9 cellular contexts compared by ENCODE assay signal in the genomic region with DNA sequence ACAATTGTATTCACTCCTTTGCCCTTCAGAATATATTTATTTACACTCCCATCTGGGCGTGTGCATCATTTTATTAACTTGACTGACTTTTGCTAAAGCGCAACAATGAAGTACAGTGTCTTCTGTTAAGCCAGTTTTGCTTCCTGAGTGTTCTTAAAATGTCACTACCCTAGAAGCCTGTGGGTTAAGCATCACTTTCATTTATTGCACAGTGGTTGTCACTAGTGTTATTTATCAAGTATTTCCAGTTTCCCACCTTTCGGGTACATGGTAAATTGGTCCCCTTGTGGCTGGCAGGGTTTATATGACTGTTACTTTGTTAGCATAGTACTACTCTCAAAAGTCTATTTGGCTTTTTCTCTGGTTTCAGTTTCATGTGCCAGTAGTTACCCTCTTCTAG. TPM values are rescaled to one million over a fixed set of nuclear protein-coding genes. Genes with fewer than 3 reads are reported as not detected.
DNase-seq lines count a peak whose midpoint lies in the region; ATAC-seq and TF ChIP-seq lines count a peak whose summit lies in the region.
"Had no signal": no experiment of that assay in that cellular context is flagged by ENCODE, and none has a peak within 500 bp of the region (broad histone marks: within the 10 kb centered on the region; RNA-seq: fewer than 3 reads in every experiment).

No MANE protein-coding gene starts in this region.

- H3K36me3 Mint-ChIP-seq in CD8-positive, alpha-beta memory T cell, result peaks cover 0 to 5% (median 0%) of the 10 kb centered on the region in 3 donors
- peaks cover 8% of the 10 kb centered on the region for H3K36me3 Mint-ChIP-seq in activated naive CD8-positive, alpha-beta T cell

- no peaks in the 10 kb centered on the region for H3K36me3 ChIP-seq in CD8-positive, alpha-beta memory T cell (ENCODE audit: insufficient read depth, low read length)
- H3K36me3 ChIP-seq in stomach (peaks cover 0 to 17% (median 8%) of the 10 kb centered on the region in 4 donors), psoas muscle (ENCODE audit: insufficient read depth in 1 of 2, low read depth in 1 of 2) (peaks cover 4 to 12% of the 10 kb centered on the region in 2 donors)

- ATAC-seq in GM19455 (IDR thresholded peaks at IDR 0.05; ENCODE audit: unreplicated experiment) (peak; percentile 13), HG03196 (IDR thresholded peaks at IDR 0.05; ENCODE audit: unreplicated experiment) (peak; percentile 21), psoas muscle (no peak)

- 38 to 56% (median 47%) methylated on average over 3 of the region's 3 CpGs for WGBS in stomach, 5 donors
- 66 to 68% (median 67%) methylated on average over 3 of the region's 3 CpGs for WGBS in psoas muscle, 3 donors

- H3K27me3 Mint-ChIP-seq in CD8-positive, alpha-beta memory T cell, result peaks cover 0 to 5% of the 10 kb centered on the region in 2 donors
- H3K27me3 Mint-ChIP-seq in activated naive CD8-positive, alpha-beta T cell, result no peaks in the 10 kb centered on the region

- CTCF ChIA-PET in CD8-positive, alpha-beta memory T cell (lab: Charles Lee), result interaction anchor here (0.9 to 4.5 kb wide), 11 partner anchors 10 to 111 kb away, joined by 3 to 139 read pairs (median 9); a partner anchor contains a TSS
- CTCF ChIA-PET in HEK293T (lab: Yijun Ruan, JAX), result interaction anchor here (0.7 to 3.1 kb wide), 11 partner anchors 10 to 111 kb away, joined by 3 to 117 read pairs (median 4); no protein-coding TSS in a partner anchor

- no peaks in the 10 kb centered on the region for H3K9me3 ChIP-seq in CD8-positive, alpha-beta memory T cell (ENCODE audit: low read length)
- H3K9me3 ChIP-seq in stomach, result no peaks in the 10 kb centered on the region
- H3K9me3 ChIP-seq in psoas muscle, result no peaks in the 10 kb centered on the region
- H3K9me3 ChIP-seq: esophagus squamous epithelium had no signal

- H3K4me3 ChIP-seq in CD8-positive, alpha-beta memory T cell (ENCODE audit: low read length), result no peak overlapping the region
- H3K4me3 ChIP-seq in stomach (no peak overlapping the region), psoas muscle (no peak overlapping the region)

- TF ChIP-seq EP300 in stomach (IDR thresholded peaks at IDR 0.05), result no peak

- TF ChIP-seq CTCF in stomach (IDR thresholded peaks at IDR 0.05) (no peak), psoas muscle (IDR thresholded peaks at IDR 0.05) (no peak)

- H3K27ac ChIP-seq in CD8-positive, alpha-beta memory T cell (ENCODE audit: low read depth, low read length), result no peak overlapping the region
- peak overlapping the region in 2 of 5 donors; percentile 10 to 95 for H3K27ac ChIP-seq in stomach
- no peak overlapping the region for H3K27ac ChIP-seq in psoas muscle

- H3K9me3 Mint-ChIP-seq in CD8-positive, alpha-beta memory T cell, result no peaks in the 10 kb centered on the region
- no peaks in the 10 kb centered on the region for H3K9me3 Mint-ChIP-seq in activated naive CD8-positive, alpha-beta T cell (ENCODE audit: low read depth)

- peaks cover 21% of the 10 kb centered on the region for H3K4me1 ChIP-seq in CD8-positive, alpha-beta memory T cell (ENCODE audit: insufficient read depth, low read length)
- H3K4me1 ChIP-seq in stomach, result peaks cover 39 to 64% (median 53%) of the 10 kb centered on the region in 4 donors
- peaks cover 28% of the 10 kb centered on the region for H3K4me1 ChIP-seq in psoas muscle

- intact Hi-C loops in stomach (cut with DNase I; ENCODE audit: low total_unique reads), result loop anchor here (5.0 kb wide), 1 partner anchor 37 kb away; no protein-coding TSS in a partner anchor
- intact Hi-C loops in psoas muscle (cut with DNase I), result loop anchor here (2.0 kb wide), 2 partner anchors 28 to 58 kb away; no protein-coding TSS in a partner anchor

- TF ChIP-seq POLR2A in stomach (IDR thresholded peaks at IDR 0.05), result no peak

- POLR2A ChIA-PET in CD8-positive, alpha-beta memory T cell (lab: Charles Lee), result no interaction called here
- POLR2A ChIA-PET in HEK293T (lab: Yijun Ruan, JAX), result interaction anchor here (0.7 to 1.0 kb wide), 2 partner anchors 31 to 115 kb away, joined by 3 to 13 read pairs; a partner anchor contains a TSS

- peak overlapping the region in 5 of 8 donors; percentile 0 to 47 (median 36) for H3K27ac Mint-ChIP-seq in CD8-positive, alpha-beta memory T cell
- peak overlapping the region; percentile 98 for H3K27ac Mint-ChIP-seq in activated naive CD8-positive, alpha-beta T cell

- H3K4me3 Mint-ChIP-seq in CD8-positive, alpha-beta memory T cell, result peak overlapping the region in 1 of 7 donors; percentile 48
- peak overlapping the region; percentile 95 for H3K4me3 Mint-ChIP-seq in activated naive CD8-positive, alpha-beta T cell

- no peaks in the 10 kb centered on the region for H3K27me3 ChIP-seq in CD8-positive, alpha-beta memory T cell (ENCODE audit: insufficient read depth, low read length, poor library complexity, severe bottlenecking)
- H3K27me3 ChIP-seq in stomach, result no peaks in the 10 kb centered on the region
- no peaks in the 10 kb centered on the region for H3K27me3 ChIP-seq in psoas muscle (ENCODE audit: insufficient read depth in 3 of 3, low read length in 2 of 3)
- H3K27me3 ChIP-seq: esophagus squamous epithelium had no signal

- H3K4me1 Mint-ChIP-seq in CD8-positive, alpha-beta memory T cell, result peaks cover 20 to 31% (median 31%) of the 10 kb centered on the region in 3 donors
- peaks cover 34% of the 10 kb centered on the region for H3K4me1 Mint-ChIP-seq in activated naive CD8-positive, alpha-beta T cell (ENCODE audit: low read depth)

- DNase-seq in CD8-positive, alpha-beta memory T cell, result no peak
- DNase-seq in stomach (no peak), NCI-H1417 treated with DMSO at 0.1 percent for 48 hours (lab: John Stamatoyannopoulos, UW) (no peak), HEK293T (ENCODE audit: extremely low spot score) (no peak), psoas muscle (no peak)
- DNase-seq: esophagus squamous epithelium had no signal

TF ChIP-seq in HEK293T, 16 proteins besides CTCF, POLR2A, EP300 and RAD21:
- TF ChIP-seq HDGF (IDR thresholded peaks at IDR 0.05; ENCODE audit: borderline replicate concordance), result no peak
- TF ChIP-seq CTBP1 (IDR thresholded peaks at IDR 0.05; ENCODE audit: borderline replicate concordance), result no peak
- TF ChIP-seq FOXK2 (IDR thresholded peaks at IDR 0.05), result no peak
- TF ChIP-seq TARDBP (IDR thresholded peaks at IDR 0.05), result no peak
- TF ChIP-seq SP1 (IDR thresholded peaks at IDR 0.05), result no peak
- TF ChIP-seq, protein P1, sequence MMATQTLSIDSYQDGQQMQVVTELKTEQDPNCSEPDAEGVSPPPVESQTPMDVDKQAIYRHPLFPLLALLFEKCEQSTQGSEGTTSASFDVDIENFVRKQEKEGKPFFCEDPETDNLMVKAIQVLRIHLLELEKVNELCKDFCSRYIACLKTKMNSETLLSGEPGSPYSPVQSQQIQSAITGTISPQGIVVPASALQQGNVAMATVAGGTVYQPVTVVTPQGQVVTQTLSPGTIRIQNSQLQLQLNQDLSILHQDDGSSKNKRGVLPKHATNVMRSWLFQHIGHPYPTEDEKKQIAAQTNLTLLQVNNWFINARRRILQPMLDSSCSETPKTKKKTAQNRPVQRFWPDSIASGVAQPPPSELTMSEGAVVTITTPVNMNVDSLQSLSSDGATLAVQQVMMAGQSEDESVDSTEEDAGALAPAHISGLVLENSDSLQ (IDR thresholded peaks at IDR 0.05), result no peak
- no peak for TF ChIP-seq ZNF384 (IDR thresholded peaks at IDR 0.05)
- no peak for TF ChIP-seq NFRKB (IDR thresholded peaks at IDR 0.05)
- TF ChIP-seq ARNT (IDR thresholded peaks at IDR 0.05), result no peak
- no peak for TF ChIP-seq L3MBTL2 (conservative IDR thresholded peaks at IDR 0.05)
- TF ChIP-seq FOXM1 (IDR thresholded peaks at IDR 0.05; ENCODE audit: borderline replicate concordance), result no peak

RNA-seq across cellular contexts. Expression of a gene that starts 3.3 kb away (rescaled TPM):
- 10 to 100 TPM; 16.7 to 17.5 TPM for total RNA-seq in CD8-positive, alpha-beta memory T cell
- 2.5 TPM for polyA plus RNA-seq in CD8-positive, alpha-beta memory T cell
- 10 to 100 TPM in 1 of 5 donors, 1 to 10 TPM in 2, under 1 TPM in 1, not detected in 1; 0.45 to 38.2 (median 2.3) TPM for total RNA-seq in stomach
- 10 to 100 TPM in 2 of 3 donors, 1 to 10 TPM in 1; 8.1 to 25.8 (median 14.2) TPM for polyA plus RNA-seq in stomach
- total RNA-seq in psoas muscle, result 1 to 10 TPM; 1.9 to 6.0 (median 2.8) TPM
- 1 to 10 TPM; 4.1 to 9.7 (median 8.5) TPM for polyA plus RNA-seq in psoas muscle

RNA-seq across cellular contexts. Expression of a gene that starts 17.6 kb away (rescaled TPM):
- total RNA-seq in CD8-positive, alpha-beta memory T cell, result 10 to 100 TPM; 58.6 to 59.5 TPM
- 38.3 TPM for polyA plus RNA-seq in CD8-positive, alpha-beta memory T cell
- total RNA-seq in stomach (10 to 100 TPM; 10.3 to 21.5 (median 12.5) TPM), psoas muscle (10 to 100 TPM; 18.1 to 29.2 (median 21.8) TPM)
- polyA plus RNA-seq in stomach (10 to 100 TPM in 2 of 3 donors, 1 to 10 TPM in 1; 7.8 to 12.8 (median 11.7) TPM), psoas muscle (10 to 100 TPM; 11.8 to 26.0 (median 24.2) TPM)

RNA-seq across cellular contexts. Expression of a gene that starts 49.2 kb away (rescaled TPM):
- total RNA-seq in CD8-positive, alpha-beta memory T cell, result 10 to 100 TPM; 69.1 to 70.4 TPM
- 48.3 TPM for polyA plus RNA-seq in CD8-positive, alpha-beta memory T cell
- total RNA-seq in stomach, result 100 to 1,000 TPM in 2 of 5 donors, 10 to 100 TPM in 3; 45.5 to 188 (median 94.4) TPM
- polyA plus RNA-seq in stomach, result 10 to 100 TPM; 32.7 to 72.3 (median 59.7) TPM
- 10 to 100 TPM in 1 of 4 donors, 1 to 10 TPM in 3; 6.2 to 10.3 (median 8.6) TPM for total RNA-seq in psoas muscle
- polyA plus RNA-seq in psoas muscle, result 1 to 10 TPM; 5.6 to 8.8 (median 6.2) TPM

Comparison
In these comparisons a context has a peak if more than half of its experiments do, and no peak if none do; other contexts are left out.
1. ATAC-seq: peak in GM19455 (single experiment) and HG03196 (single experiment); none in psoas muscle (0 of 4).
2. RNA of a gene that starts 49.2 kb away (total RNA-seq): 45.5 to 188 TPM in stomach and 69.1 to 70.4 TPM in CD8-positive, alpha-beta memory T cell; 6.2 to 10.3 TPM in psoas muscle; every median in the first group is over 4 times any median in the second.